Comparison of ENCODE assay signal across 2 cellular contexts in the genomic region with DNA sequence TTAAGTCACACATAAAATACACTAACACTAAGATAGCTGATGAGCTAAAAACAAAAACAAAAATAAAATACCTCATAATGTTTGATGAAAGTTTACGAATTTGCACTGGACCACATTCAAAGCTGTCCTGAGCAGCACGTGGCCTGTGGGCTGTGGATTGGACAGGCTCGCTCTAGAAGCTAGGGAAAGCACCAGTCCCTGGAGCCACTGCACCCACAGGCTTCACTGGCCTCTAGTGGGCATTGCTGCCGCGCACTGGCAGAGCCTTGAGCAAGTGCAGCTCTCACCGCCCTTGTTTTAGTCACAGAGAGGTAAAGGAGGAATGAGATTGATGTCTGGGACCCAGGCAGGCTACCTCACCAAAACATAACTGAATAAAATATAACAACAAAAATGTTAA.
TF ChIP-seq lines count a peak whose summit lies in the region.

No MANE protein-coding gene starts in this region.

TF ChIP-seq in A549, 52 proteins besides CTCF, POLR2A, EP300 and RAD21 (continued from another document):
- TF ChIP-seq, protein P1, sequence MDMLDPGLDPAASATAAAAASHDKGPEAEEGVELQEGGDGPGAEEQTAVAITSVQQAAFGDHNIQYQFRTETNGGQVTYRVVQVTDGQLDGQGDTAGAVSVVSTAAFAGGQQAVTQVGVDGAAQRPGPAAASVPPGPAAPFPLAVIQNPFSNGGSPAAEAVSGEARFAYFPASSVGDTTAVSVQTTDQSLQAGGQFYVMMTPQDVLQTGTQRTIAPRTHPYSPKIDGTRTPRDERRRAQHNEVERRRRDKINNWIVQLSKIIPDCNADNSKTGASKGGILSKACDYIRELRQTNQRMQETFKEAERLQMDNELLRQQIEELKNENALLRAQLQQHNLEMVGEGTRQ (IDR thresholded peaks at IDR 0.05), result no peak
- TF ChIP-seq NR3C1 (IDR thresholded peaks at IDR 0.05) (no peak), CBX2 (IDR thresholded peaks at IDR 0.05; ENCODE audit: borderline replicate concordance, low read depth) (no peak), JUNB (IDR thresholded peaks at IDR 0.05) (no peak), RARB (CRISPR knock-in tag; IDR thresholded peaks at IDR 0.05) (no peak), FOXS1 (CRISPR knock-in tag; IDR thresholded peaks at IDR 0.05) (no peak), ZFP36 (IDR thresholded peaks at IDR 0.05; ENCODE audit: borderline replicate concordance, partially characterized antibody) (no peak), GATA3 (IDR thresholded peaks at IDR 0.05; ENCODE audit: borderline replicate concordance) (no peak), HOXB13 (CRISPR knock-in tag; IDR thresholded peaks at IDR 0.05; ENCODE audit: low read depth) (no peak), SMC3 (IDR thresholded peaks at IDR 0.05) (no peak), JUN (IDR thresholded peaks at IDR 0.05) (no peak), RNF2 (IDR thresholded peaks at IDR 0.05; ENCODE audit: borderline replicate concordance, low read depth) (no peak)
- TF ChIP-seq, protein P2, sequence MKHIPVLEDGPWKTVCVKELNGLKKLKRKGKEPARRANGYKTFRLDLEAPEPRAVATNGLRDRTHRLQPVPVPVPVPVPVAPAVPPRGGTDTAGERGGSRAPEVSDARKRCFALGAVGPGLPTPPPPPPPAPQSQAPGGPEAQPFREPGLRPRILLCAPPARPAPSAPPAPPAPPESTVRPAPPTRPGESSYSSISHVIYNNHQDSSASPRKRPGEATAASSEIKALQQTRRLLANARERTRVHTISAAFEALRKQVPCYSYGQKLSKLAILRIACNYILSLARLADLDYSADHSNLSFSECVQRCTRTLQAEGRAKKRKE (CRISPR knock-in tag; IDR thresholded peaks at IDR 0.05; ENCODE audit: low read depth), result no peak
- TF ChIP-seq, protein P3, sequence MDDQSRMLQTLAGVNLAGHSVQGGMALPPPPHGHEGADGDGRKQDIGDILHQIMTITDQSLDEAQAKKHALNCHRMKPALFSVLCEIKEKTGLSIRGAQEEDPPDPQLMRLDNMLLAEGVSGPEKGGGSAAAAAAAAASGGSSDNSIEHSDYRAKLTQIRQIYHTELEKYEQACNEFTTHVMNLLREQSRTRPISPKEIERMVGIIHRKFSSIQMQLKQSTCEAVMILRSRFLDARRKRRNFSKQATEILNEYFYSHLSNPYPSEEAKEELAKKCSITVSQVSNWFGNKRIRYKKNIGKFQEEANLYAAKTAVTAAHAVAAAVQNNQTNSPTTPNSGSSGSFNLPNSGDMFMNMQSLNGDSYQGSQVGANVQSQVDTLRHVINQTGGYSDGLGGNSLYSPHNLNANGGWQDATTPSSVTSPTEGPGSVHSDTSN (IDR thresholded peaks at IDR 0.05), result no peak

TF ChIP-seq in GM23338, 12 proteins besides CTCF, POLR2A, EP300 and RAD21:
- TF ChIP-seq, protein P4, sequence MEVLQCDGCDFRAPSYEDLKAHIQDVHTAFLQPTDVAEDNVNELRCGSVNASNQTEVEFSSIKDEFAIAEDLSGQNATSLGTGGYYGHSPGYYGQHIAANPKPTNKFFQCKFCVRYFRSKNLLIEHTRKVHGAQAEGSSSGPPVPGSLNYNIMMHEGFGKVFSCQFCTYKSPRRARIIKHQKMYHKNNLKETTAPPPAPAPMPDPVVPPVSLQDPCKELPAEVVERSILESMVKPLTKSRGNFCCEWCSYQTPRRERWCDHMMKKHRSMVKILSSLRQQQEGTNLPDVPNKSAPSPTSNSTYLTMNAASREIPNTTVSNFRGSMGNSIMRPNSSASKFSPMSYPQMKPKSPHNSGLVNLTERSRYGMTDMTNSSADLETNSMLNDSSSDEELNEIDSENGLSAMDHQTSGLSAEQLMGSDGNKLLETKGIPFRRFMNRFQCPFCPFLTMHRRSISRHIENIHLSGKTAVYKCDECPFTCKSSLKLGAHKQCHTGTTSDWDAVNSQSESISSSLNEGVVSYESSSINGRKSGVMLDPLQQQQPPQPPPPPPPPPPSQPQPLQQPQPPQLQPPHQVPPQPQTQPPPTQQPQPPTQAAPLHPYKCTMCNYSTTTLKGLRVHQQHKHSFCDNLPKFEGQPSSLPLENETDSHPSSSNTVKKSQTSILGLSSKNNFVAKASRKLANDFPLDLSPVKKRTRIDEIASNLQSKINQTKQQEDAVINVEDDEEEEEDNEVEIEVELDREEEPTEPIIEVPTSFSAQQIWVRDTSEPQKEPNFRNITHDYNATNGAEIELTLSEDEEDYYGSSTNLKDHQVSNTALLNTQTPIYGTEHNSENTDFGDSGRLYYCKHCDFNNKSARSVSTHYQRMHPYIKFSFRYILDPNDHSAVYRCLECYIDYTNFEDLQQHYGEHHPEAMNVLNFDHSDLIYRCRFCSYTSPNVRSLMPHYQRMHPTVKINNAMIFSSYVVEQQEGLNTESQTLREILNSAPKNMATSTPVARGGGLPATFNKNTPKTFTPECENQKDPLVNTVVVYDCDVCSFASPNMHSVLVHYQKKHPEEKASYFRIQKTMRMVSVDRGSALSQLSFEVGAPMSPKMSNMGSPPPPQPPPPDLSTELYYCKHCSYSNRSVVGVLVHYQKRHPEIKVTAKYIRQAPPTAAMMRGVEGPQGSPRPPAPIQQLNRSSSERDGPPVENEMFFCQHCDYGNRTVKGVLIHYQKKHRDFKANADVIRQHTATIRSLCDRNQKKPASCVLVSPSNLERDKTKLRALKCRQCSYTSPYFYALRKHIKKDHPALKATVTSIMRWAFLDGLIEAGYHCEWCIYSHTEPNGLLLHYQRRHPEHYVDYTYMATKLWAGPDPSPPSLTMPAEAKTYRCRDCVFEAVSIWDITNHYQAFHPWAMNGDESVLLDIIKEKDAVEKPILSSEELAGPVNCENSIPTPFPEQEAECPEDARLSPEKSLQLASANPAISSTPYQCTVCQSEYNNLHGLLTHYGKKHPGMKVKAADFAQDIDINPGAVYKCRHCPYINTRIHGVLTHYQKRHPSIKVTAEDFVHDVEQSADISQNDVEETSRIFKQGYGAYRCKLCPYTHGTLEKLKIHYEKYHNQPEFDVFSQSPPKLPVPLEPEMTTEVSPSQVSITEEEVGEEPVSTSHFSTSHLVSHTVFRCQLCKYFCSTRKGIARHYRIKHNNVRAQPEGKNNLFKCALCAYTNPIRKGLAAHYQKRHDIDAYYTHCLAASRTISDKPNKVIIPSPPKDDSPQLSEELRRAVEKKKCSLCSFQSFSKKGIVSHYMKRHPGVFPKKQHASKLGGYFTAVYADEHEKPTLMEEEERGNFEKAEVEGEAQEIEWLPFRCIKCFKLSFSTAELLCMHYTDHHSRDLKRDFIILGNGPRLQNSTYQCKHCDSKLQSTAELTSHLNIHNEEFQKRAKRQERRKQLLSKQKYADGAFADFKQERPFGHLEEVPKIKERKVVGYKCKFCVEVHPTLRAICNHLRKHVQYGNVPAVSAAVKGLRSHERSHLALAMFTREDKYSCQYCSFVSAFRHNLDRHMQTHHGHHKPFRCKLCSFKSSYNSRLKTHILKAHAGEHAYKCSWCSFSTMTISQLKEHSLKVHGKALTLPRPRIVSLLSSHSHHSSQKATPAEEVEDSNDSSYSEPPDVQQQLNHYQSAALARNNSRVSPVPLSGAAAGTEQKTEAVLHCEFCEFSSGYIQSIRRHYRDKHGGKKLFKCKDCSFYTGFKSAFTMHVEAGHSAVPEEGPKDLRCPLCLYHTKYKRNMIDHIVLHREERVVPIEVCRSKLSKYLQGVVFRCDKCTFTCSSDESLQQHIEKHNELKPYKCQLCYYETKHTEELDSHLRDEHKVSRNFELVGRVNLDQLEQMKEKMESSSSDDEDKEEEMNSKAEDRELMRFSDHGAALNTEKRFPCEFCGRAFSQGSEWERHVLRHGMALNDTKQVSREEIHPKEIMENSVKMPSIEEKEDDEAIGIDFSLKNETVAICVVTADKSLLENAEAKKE (CRISPR knock-in tag; IDR thresholded peaks at IDR 0.05), result no peak
- TF ChIP-seq NANOG (IDR thresholded peaks at IDR 0.05; ENCODE audit: borderline replicate concordance) (no peak), EZH2phosphoT487 (IDR thresholded peaks at IDR 0.05; ENCODE audit: unreplicated experiment) (no peak), ZNF331 (CRISPR knock-in tag; IDR thresholded peaks at IDR 0.05; ENCODE audit: low read depth) (no peak), EZH2 (IDR thresholded peaks at IDR 0.05; ENCODE audit: low read depth, unreplicated experiment) (no peak), ZNF114 (CRISPR knock-in tag; IDR thresholded peaks at IDR 0.05) (no peak), CREB1 (CRISPR knock-in tag; IDR thresholded peaks at IDR 0.05; ENCODE audit: low read depth) (no peak), JUNB (IDR thresholded peaks at IDR 0.05; ENCODE audit: unreplicated experiment) (no peak), STAT1 (IDR thresholded peaks at IDR 0.05; ENCODE audit: unreplicated experiment) (no peak), POLR2AphosphoS5 (IDR thresholded peaks at IDR 0.05; ENCODE audit: low read depth) (no peak)
- TF ChIP-seq, protein P5, sequence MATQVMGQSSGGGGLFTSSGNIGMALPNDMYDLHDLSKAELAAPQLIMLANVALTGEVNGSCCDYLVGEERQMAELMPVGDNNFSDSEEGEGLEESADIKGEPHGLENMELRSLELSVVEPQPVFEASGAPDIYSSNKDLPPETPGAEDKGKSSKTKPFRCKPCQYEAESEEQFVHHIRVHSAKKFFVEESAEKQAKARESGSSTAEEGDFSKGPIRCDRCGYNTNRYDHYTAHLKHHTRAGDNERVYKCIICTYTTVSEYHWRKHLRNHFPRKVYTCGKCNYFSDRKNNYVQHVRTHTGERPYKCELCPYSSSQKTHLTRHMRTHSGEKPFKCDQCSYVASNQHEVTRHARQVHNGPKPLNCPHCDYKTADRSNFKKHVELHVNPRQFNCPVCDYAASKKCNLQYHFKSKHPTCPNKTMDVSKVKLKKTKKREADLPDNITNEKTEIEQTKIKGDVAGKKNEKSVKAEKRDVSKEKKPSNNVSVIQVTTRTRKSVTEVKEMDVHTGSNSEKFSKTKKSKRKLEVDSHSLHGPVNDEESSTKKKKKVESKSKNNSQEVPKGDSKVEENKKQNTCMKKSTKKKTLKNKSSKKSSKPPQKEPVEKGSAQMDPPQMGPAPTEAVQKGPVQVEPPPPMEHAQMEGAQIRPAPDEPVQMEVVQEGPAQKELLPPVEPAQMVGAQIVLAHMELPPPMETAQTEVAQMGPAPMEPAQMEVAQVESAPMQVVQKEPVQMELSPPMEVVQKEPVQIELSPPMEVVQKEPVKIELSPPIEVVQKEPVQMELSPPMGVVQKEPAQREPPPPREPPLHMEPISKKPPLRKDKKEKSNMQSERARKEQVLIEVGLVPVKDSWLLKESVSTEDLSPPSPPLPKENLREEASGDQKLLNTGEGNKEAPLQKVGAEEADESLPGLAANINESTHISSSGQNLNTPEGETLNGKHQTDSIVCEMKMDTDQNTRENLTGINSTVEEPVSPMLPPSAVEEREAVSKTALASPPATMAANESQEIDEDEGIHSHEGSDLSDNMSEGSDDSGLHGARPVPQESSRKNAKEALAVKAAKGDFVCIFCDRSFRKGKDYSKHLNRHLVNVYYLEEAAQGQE (IDR thresholded peaks at IDR 0.05; ENCODE audit: unreplicated experiment), result no peak
- TF ChIP-seq, protein P6, sequence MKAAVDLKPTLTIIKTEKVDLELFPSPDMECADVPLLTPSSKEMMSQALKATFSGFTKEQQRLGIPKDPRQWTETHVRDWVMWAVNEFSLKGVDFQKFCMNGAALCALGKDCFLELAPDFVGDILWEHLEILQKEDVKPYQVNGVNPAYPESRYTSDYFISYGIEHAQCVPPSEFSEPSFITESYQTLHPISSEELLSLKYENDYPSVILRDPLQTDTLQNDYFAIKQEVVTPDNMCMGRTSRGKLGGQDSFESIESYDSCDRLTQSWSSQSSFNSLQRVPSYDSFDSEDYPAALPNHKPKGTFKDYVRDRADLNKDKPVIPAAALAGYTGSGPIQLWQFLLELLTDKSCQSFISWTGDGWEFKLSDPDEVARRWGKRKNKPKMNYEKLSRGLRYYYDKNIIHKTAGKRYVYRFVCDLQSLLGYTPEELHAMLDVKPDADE (IDR thresholded peaks at IDR 0.05), result no peak
TF ChIP-seq in GM23338: peak in this region for 0.
